In the genomic region with DNA sequence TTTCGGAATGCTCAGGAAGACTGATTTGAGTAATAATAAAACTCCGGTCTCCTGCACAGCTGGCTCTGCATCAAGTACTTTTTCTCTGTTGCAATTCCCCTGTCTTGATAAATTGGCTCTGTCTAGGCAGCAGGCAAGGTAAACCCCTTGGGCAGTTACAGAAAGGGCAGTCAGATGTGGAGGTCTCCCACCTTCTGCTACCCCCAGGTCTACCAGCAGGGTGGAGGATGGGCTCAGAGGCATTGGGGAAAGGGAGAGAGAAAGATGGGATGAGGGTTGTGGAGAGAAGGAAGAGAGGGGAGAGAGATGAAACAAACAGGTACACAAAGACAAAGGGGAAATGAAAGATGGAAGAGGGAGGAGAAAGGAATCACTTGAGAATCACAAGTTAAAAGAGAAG, we compare ENCODE assay signal across 18 cellular contexts.
"Had no signal": no experiment of that assay in that cellular context is flagged by ENCODE, and none has a peak within 500 bp of the region (broad histone marks: within the 10 kb centered on the region; RNA-seq: fewer than 3 reads in every experiment).

No MANE protein-coding gene starts in this region.

- H3K4me3 ChIP-seq: SJCRH30 had no signal

- DNase-seq: KBM-7; NCI-H1436; NCI-H2081 treated with DMSO at 0.1 percent for 48 hours; NCI-H2171; NCI-H226; NCI-H446; NCI-H510A; NCI-H524 treated with DMSO at 0.1 percent for 48 hours; NCI-H69; NCI-H774; NK-92 treated with Interleukin-12 subunit alpha and Interleukin-12 subunit beta, amount 100 ng/mL, for 24 hours; PC-3; SHP77 treated with DMSO at 0.1 percent for 48 hours; T-helper 1 cell had no signal

- ATAC-seq: Panc1, PC-3, Right ventricle myocardium inferior, SK-N-SH treated with all-trans-retinoic acid at 6 μM for 48 hours had no signal

- H3K27ac ChIP-seq: SJCRH30 had no signal

- H3K27me3 ChIP-seq: SJCRH30 had no signal

- H3K36me3 ChIP-seq: SJCRH30 had no signal
